In the genomic region with DNA sequence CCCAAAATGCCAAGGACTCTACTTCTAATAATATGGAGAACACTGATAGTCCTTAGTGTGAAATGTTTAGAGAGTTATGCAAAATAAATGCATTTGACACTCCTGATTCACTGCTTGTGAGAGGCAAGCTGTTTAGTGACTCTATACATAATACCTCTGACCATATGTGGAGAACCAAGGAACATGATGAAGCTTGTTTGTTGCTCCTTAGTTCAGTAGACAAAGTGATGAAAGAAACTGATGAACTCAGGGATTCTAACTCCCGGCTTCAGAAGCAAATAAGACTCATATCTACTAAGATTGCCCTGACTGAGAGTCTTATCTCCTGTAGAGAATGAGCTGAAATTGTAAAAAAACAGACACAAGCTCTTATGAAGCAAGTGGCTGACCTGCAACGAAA, we compare ENCODE assay signal across 9 cellular contexts. TPM values are rescaled to one million over a fixed set of nuclear protein-coding genes. Genes with fewer than 3 reads are reported as not detected.
"Had no signal": no experiment of that assay in that cellular context is flagged by ENCODE, and none has a peak within 500 bp of the region (broad histone marks: within the 10 kb centered on the region; RNA-seq: fewer than 3 reads in every experiment).

No MANE protein-coding gene starts in this region.

- H3K9me3 ChIP-seq: HAP-1 had no signal

- H2AFZ ChIP-seq: GM23248 had no signal

- H3K4me3 Mint-ChIP-seq: HFFc6, IgD-negative memory B cell had no signal

- H3K9ac ChIP-seq: GM23248 had no signal

- H3K4me1 Mint-ChIP-seq: IgD-negative memory B cell had no signal

- H3K36me3 Mint-ChIP-seq: IgD-negative memory B cell had no signal

- DNase-seq: GM23248, GOT3, H7, HFFc6 had no signal

- FAIRE-seq: HepG2 had no signal

- H3K27ac ChIP-seq: GM23248, HL-60 had no signal

- H3K36me3 ChIP-seq: HAP-1 had no signal

- H3K4me1 ChIP-seq: HAP-1 had no signal

- ATAC-seq: HCT116, HepG2 had no signal

- H3K27ac Mint-ChIP-seq: HFFc6, IgD-negative memory B cell had no signal

- H3K27me3 Mint-ChIP-seq: IgD-negative memory B cell had no signal

- H3K4me3 ChIP-seq: GM23248, HAP-1 had no signal

RNA-seq across cellular contexts. Expression of gene PEX5L, which starts 41.3 kb away (rescaled TPM):
- total RNA-seq: GM23248, HepG2 had no signal
- polyA plus RNA-seq: HepG2, IgD-negative memory B cell had no signal
